In the genomic region with DNA sequence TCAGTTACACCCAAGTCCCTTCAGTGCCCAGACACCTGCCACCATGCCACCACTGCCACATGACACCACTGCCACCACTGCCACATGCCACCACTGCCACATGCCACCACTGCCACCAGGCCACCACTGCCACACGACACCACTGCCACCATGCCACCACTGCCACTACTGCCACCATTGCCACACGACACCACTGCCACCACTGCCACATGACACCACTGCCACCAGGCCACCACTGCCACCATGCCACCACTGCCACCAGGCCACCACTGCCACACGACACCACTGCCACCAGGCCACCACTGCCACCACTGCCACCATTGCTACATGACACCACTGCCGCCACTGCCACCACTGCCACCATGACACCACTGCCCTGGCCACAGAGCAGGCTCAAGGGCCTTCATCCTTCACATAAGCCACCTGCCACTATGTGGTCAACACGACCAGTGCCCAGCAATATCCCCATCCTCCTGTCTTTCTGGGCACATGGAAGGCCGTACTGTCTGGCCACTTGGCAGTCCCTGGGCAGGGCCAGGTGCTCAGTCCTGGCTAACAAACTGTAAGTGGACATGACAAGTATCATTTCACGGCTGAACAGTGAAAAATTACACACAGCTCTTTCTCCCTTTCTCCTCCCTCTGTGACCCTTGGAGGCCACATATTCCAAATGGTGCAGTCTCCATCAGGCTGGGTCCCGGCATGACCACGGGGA, we compare ENCODE assay signal across 13 cellular contexts.
"Had no signal": no experiment of that assay in that cellular context is flagged by ENCODE, and none has a peak within 500 bp of the region (broad histone marks: within the 10 kb centered on the region; RNA-seq: fewer than 3 reads in every experiment).

No MANE protein-coding gene starts in this region.

- H3K27ac ChIP-seq: hepatocyte, ovary, testis had no signal

- H3K36me3 ChIP-seq: ovary had no signal

- H3K9me3 ChIP-seq: ovary, testis had no signal

- H3K4me3 Mint-ChIP-seq: activated T-cell treated with anti-CD3 and anti-CD28 coated beads, Interleukin-2, amount 50 U/mL, for 4 hours; mesothelial cell of epicardium; stimulated activated naive CD8-positive, alpha-beta T cell treated with anti-CD3 and anti-CD28 coated beads, Interleukin-15, amount 100 ng/mL, for 72 hours had no signal

- H3K27me3 ChIP-seq: hepatocyte, ovary, testis had no signal

- H3K4me1 Mint-ChIP-seq: stimulated activated naive CD8-positive, alpha-beta T cell treated with anti-CD3 and anti-CD28 coated beads, Interleukin-15, amount 100 ng/mL, for 72 hours had no signal

- H3K4me3 ChIP-seq: hepatocyte, ovary, testis had no signal

- H3K27ac Mint-ChIP-seq: mesothelial cell of epicardium; stimulated activated naive CD8-positive, alpha-beta T cell treated with anti-CD3 and anti-CD28 coated beads, Interleukin-15, amount 100 ng/mL, for 72 hours had no signal

- H3K9me3 Mint-ChIP-seq: activated T-cell treated with anti-CD3 and anti-CD28 coated beads, Interleukin-2, amount 50 U/mL, for 4 hours; mesothelial cell of epicardium had no signal

- H3K27me3 Mint-ChIP-seq: stimulated activated naive CD8-positive, alpha-beta T cell treated with anti-CD3 and anti-CD28 coated beads, Interleukin-15, amount 100 ng/mL, for 72 hours had no signal

- ATAC-seq: activated CD4-positive, CD25-positive, alpha-beta regulatory T cell treated with anti-CD3 and anti-CD28 coated beads, Interleukin-2, amount 50 U/mL, for 24 hours; activated T-cell treated with anti-CD3 and anti-CD28 coated beads, Interleukin-2, amount 50 U/mL, for 4 hours; stimulated activated naive CD8-positive, alpha-beta T cell treated with anti-CD3 and anti-CD28 coated beads, Interleukin-15, amount 100 ng/mL, for 72 hours had no signal

- DNase-seq: activated effector memory CD4-positive, alpha-beta T cell treated with anti-CD3 and anti-CD28 coated beads, Interleukin-2, amount 50 U/mL, for 16 hours; activated T-cell treated with anti-CD3 and anti-CD28 coated beads, Interleukin-2, amount 50 U/mL, for 4 hours; aorta; effector CD4-positive, alpha-beta T cell; ovary; stimulated activated CD4-positive, alpha-beta T cell treated with anti-CD3 and anti-CD28 coated beads, Interleukin-2, amount 100 ng/mL, for 48 hours; stimulated activated CD8-positive, alpha-beta memory T cell treated with anti-CD3 and anti-CD28 coated beads, Interleukin-4, amount 100 ng/mL, for 48 hours; stimulated activated naive CD8-positive, alpha-beta T cell treated with anti-CD3 and anti-CD28 coated beads, Interleukin-15, amount 100 ng/mL, for 72 hours; T-helper 2 cell; testis had no signal
